In the genomic region with DNA sequence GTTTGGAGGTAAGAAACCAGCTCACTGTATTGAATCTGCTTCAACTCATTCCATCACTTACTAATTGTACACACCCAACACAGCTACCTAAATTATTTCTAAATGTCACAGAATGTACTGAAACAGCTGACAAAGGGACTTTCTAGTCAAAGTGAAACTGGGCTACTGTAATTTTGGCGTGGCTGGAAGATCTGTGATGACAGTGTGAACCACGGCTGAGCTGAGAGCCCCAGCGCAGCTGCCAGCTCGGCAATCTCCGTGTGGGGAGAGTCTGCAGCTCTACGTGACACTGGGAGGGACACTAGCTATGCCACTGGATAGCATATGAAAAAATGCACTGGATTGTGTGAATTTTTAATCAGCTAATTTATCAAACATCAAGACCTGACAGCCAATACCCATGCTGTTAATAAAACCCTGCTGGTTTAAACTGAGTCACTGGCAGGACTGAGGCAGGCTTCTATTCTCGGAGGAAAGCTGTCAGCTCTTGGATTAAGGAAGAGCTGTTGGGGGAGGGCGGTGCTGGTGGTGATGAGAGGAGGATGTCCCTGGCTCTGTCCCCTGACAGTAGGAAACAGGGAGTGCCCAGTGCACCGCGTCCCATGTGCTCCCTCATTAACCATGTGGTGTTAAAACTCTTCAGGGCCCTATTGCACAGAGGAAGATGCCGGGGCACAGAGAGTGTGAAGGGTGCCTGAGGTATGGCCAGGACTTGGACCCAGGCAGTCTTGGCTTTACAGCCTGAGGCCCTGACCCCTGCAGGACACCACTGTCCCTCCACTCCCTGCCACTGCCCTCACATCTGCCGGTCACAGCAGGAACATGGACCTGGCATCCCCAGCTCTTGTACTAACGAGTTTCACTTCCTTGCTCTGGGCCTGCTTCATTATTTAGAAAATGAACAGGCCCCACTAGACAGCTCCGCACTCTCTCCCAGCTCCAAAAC, we compare ENCODE assay signal across 1 cellular context.
TF ChIP-seq lines count a peak whose summit lies in the region.

No MANE protein-coding gene starts in this region.

TF ChIP-seq in SK-N-SH, 30 proteins besides CTCF, POLR2A, EP300 and RAD21 (continued from another document):
- TF ChIP-seq MAX (IDR thresholded peaks at IDR 0.05; ENCODE audit: low read depth) (no peak), TEAD4 (IDR thresholded peaks at IDR 0.05; ENCODE audit: borderline replicate concordance, insufficient read depth) (no peak), RCOR1 (IDR thresholded peaks at IDR 0.05; ENCODE audit: low read length) (no peak), ELF1 (IDR thresholded peaks at IDR 0.05) (no peak), IRF3 (IDR thresholded peaks at IDR 0.05; ENCODE audit: low read depth, low read length) (no peak), NRF1 (IDR thresholded peaks at IDR 0.05; ENCODE audit: low read depth, low read length) (no peak), YY1 (IDR thresholded peaks at IDR 0.05; ENCODE audit: low read depth) (no peak), FOXJ3 (CRISPR knock-in tag; IDR thresholded peaks at IDR 0.05) (no peak), GATA2 (CRISPR knock-in tag; IDR thresholded peaks at IDR 0.05) (no peak), TAF1 (IDR thresholded peaks at IDR 0.05; ENCODE audit: borderline replicate concordance, low read depth, low read length) (no peak)
- TF ChIP-seq, protein P1, sequence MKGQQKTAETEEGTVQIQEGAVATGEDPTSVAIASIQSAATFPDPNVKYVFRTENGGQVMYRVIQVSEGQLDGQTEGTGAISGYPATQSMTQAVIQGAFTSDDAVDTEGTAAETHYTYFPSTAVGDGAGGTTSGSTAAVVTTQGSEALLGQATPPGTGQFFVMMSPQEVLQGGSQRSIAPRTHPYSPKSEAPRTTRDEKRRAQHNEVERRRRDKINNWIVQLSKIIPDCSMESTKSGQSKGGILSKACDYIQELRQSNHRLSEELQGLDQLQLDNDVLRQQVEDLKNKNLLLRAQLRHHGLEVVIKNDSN (IDR thresholded peaks at IDR 0.05; ENCODE audit: borderline replicate concordance, low read depth): no peak
